ENCODE assay signal across 13 cellular contexts in genomic region chr4:152709675-152710438, GRCh38. TPM values are rescaled to one million over a fixed set of nuclear protein-coding genes. Genes with fewer than 3 reads are reported as not detected.
DNase-seq lines count a peak whose midpoint lies in the region; ATAC-seq and TF ChIP-seq lines count a peak whose summit lies in the region.
"Had no signal": no experiment of that assay in that cellular context is flagged by ENCODE, and none has a peak within 500 bp of the region (broad histone marks: within the 10 kb centered on the region; RNA-seq: fewer than 3 reads in every experiment).

No MANE protein-coding gene starts in this region.

- H3K36me3 ChIP-seq in breast epithelium: no peaks in the 10 kb centered on the region
- H3K36me3 ChIP-seq: BLaER1 treated with 17β-estradiol and CSF1 and Interleukin-3, amounts not matched to agents 10 nM and 100 nM; SJSA1 had no signal

- no peaks in the 10 kb centered on the region for H3K9me3 ChIP-seq in breast epithelium
- H3K9me3 ChIP-seq: SJSA1 had no signal

- H3K4me3 ChIP-seq in breast epithelium (no peak overlapping the region), cardiac fibroblast (replicated peaks in 1 of 2; ENCODE audit: low read depth in 2 of 2, low read length in 2 of 2) (no peak overlapping the region)
- H3K4me3 ChIP-seq: BLaER1 treated with 17β-estradiol and CSF1 and Interleukin-3, amounts not matched to agents 10 nM and 100 nM; dorsolateral prefrontal cortex; SJSA1 had no signal

- no peak overlapping the region for H3K4me3 Mint-ChIP-seq in MCF 10A (ENCODE audit: unreplicated experiment)
- peak overlapping the region; percentile 74 for H3K4me3 Mint-ChIP-seq in type B pancreatic cell

- H3K27me3 Mint-ChIP-seq in MCF 10A (ENCODE audit: insufficient read depth, unreplicated experiment): no peaks in the 10 kb centered on the region
- H3K27me3 Mint-ChIP-seq in type B pancreatic cell: peaks cover 2% of the 10 kb centered on the region

- intact Hi-C loops in MCF 10A (cut with micrococcal nuclease) (no loop called here), breast epithelium (cut with DNase I; ENCODE audit: low total_unique reads) (no loop called here)

- CTCF ChIA-PET in MCF 10A (lab: Yijun Ruan, JAX): interaction anchor here (0.6 to 0.7 kb wide), 2 partner anchors 23 to 1798 kb away, joined by 3 read pairs; no protein-coding TSS in a partner anchor

- H3K27me3 ChIP-seq in breast epithelium: no peaks in the 10 kb centered on the region
- H3K27me3 ChIP-seq: BLaER1 treated with 17β-estradiol and CSF1 and Interleukin-3, amounts not matched to agents 10 nM and 100 nM; dorsolateral prefrontal cortex; SJSA1 had no signal

- H3K9me3 Mint-ChIP-seq in MCF 10A (ENCODE audit: unreplicated experiment): peaks cover 5% of the 10 kb centered on the region
- peaks cover 11% of the 10 kb centered on the region for H3K9me3 Mint-ChIP-seq in type B pancreatic cell

- H3K27ac Mint-ChIP-seq in MCF 10A (ENCODE audit: low read depth, unreplicated experiment): peak overlapping the region; percentile 49
- H3K27ac Mint-ChIP-seq in type B pancreatic cell: peak overlapping the region; percentile 100

- H3K36me3 Mint-ChIP-seq in MCF 10A (ENCODE audit: insufficient read depth, unreplicated experiment) (no peaks in the 10 kb centered on the region), type B pancreatic cell (peaks cover 3% of the 10 kb centered on the region)

- H3K4me1 ChIP-seq in breast epithelium: no peaks in the 10 kb centered on the region
- H3K4me1 ChIP-seq: SJSA1 had no signal

- BruUV-seq in MCF 10A (replicated peaks; lab: Mats Ljungman, UMichigan): no TSS peak

- ATAC-seq in HG03442 (IDR thresholded peaks at IDR 0.05; ENCODE audit: unreplicated experiment): peak; percentile 88
- ATAC-seq in GM18519 (IDR thresholded peaks at IDR 0.05; ENCODE audit: low FRiP score, unreplicated experiment): no peak

- no peak for TF ChIP-seq POLR2A in breast epithelium (IDR thresholded peaks at IDR 0.05)

- H3K27ac ChIP-seq in breast epithelium: no peak overlapping the region
- H3K27ac ChIP-seq: BLaER1 treated with 17β-estradiol and CSF1 and Interleukin-3, amounts not matched to agents 10 nM and 100 nM; dorsolateral prefrontal cortex; SJSA1 had no signal

- TF ChIP-seq CTCF in MCF 10A (IDR thresholded peaks at IDR 0.05; ENCODE audit: unreplicated experiment): no peak
- no peak for TF ChIP-seq CTCF in breast epithelium (IDR thresholded peaks at IDR 0.05)
- TF ChIP-seq CTCF in cardiac fibroblast (IDR thresholded peaks at IDR 0.05; ENCODE audit: low read depth, low read length): no peak
- no peak for TF ChIP-seq CTCF in type B pancreatic cell (conservative IDR thresholded peaks at IDR 0.05)

- POLR2A ChIA-PET in MCF 10A (lab: Yijun Ruan, JAX): interaction anchor here (0.7 to 1.9 kb wide), 8 partner anchors 9 to 69 kb away, joined by 3 to 7 read pairs (median 4); partner anchors contain the start of gene TIGD4

- peak; percentile 95 for DNase-seq in MCF 10A (ENCODE audit: unreplicated experiment)
- no peak for DNase-seq in breast epithelium (ENCODE audit: low spot score in 2 of 2)
- DNase-seq in cardiac fibroblast (ENCODE audit: low read depth in 2 of 2): peak; percentile 16 to 50
- DNase-seq in type B pancreatic cell (ENCODE audit: extremely low spot score, unreplicated experiment): no peak
- DNase-seq in middle frontal gyrus (ENCODE audit: extremely low spot score, low spot score): no peak
- no peak for DNase-seq in NCI-H2196 treated with DMSO at 0.1 percent for 48 hours (lab: John Stamatoyannopoulos, UW; ENCODE audit: unreplicated experiment)
- DNase-seq: dorsolateral prefrontal cortex, MV-4-11, nucleus accumbens had no signal

- H3K4me1 Mint-ChIP-seq in MCF 10A (ENCODE audit: insufficient read depth, unreplicated experiment): peaks cover 6% of the 10 kb centered on the region
- peaks cover 12% of the 10 kb centered on the region for H3K4me1 Mint-ChIP-seq in type B pancreatic cell (ENCODE audit: unreplicated experiment)

RNA-seq across cellular contexts. Expression of gene TMEM154, which starts 30.1 kb away (rescaled TPM):
- 37.9 and 41.5 TPM in 2 replicates for total RNA-seq in MCF 10A (2022)
- 1 to 10 TPM; 1.3 to 7.2 (median 5.6) TPM for total RNA-seq in breast epithelium
- 11.1 and 70.9 TPM in 2 replicates for total RNA-seq in type B pancreatic cell (ENCODE audit: low replicate concordance)

Comparison
In these comparisons a context has a peak if more than half of its experiments do, and no peak if none do; other contexts are left out.
1. DNase-seq: peak in MCF 10A (single experiment) and cardiac fibroblast (2 of 2); none in breast epithelium (0 of 2), type B pancreatic cell (single experiment), middle frontal gyrus (single experiment) and NCI-H2196 treated with DMSO at 0.1 percent for 48 hours (single experiment).